ENCODE assay signal across 20 cellular contexts in genomic region chr6:43297644-43298564, GRCh38. TPM values are rescaled to one million over a fixed set of nuclear protein-coding genes. Genes with fewer than 3 reads are reported as not detected.
A peak's percentile ranks its signal among the peaks of the same experiment; 100 is the strongest.
DNase-seq lines count a peak whose midpoint lies in the region; ATAC-seq and TF ChIP-seq lines count a peak whose summit lies in the region.
"Had no signal": no experiment of that assay in that cellular context is flagged by ENCODE, and none has a peak within 500 bp of the region (broad histone marks: within the 10 kb centered on the region; RNA-seq: fewer than 3 reads in every experiment).

TSS of gene SLC22A7 (plus strand) at chr6:43298260. CDS start at chr6:43298359, 99 bp downstream.

- H3K36me3 ChIP-seq in NT2/D1 (ENCODE audit: insufficient read depth, insufficient read length, low read length): no peaks in the 10 kb centered on the region
- no peaks in the 10 kb centered on the region for H3K36me3 ChIP-seq in heart left ventricle
- H3K36me3 ChIP-seq in upper lobe of left lung: no peaks in the 10 kb centered on the region
- H3K36me3 ChIP-seq: esophagus squamous epithelium had no signal

- H3K27ac ChIP-seq in heart left ventricle: peak within 1 kb of the TSS in 8 of 12 donors; percentile 12 to 67 (median 54)
- H3K27ac ChIP-seq in upper lobe of left lung: no peak within 1 kb of the TSS
- H3K27ac ChIP-seq: esophagus squamous epithelium, skin epidermis had no signal

- H3K4me3 ChIP-seq in NT2/D1 (ENCODE audit: insufficient read length, low read depth) (no peak within 1 kb of the TSS), heart left ventricle (no peak within 1 kb of the TSS), upper lobe of left lung (no peak within 1 kb of the TSS)
- H3K4me3 ChIP-seq: esophagus squamous epithelium, skin epidermis had no signal

- DNase-seq in GM10266 (ENCODE audit: extremely low spot score) (peak; percentile 10), NT2/D1 (ENCODE audit: low read depth, low spot score) (no peak), heart left ventricle (peak in 4 of 5 donors; percentile 65 to 89 (median 73)), midbrain (lab: John Stamatoyannopoulos, UW) (peak; percentile 21), upper lobe of left lung (no peak)
- DNase-seq: activated CD4-positive, alpha-beta T cell treated with anti-CD3 and anti-CD28 coated beads, Interleukin-2, amount 10 ng/mL, durations not matched to agents 7 days and 5 days; activated naive CD4-positive, alpha-beta T cell treated with anti-CD3 and anti-CD28 coated beads, Interleukin-2, amount 50 U/mL, for 16 hours; Caco-2; esophagus squamous epithelium; kidney glomerular epithelial cell; NCI-H1436 treated with DMSO at 0.1 percent for 48 hours; NCI-H2171 treated with DMSO at 0.1 percent for 48 hours; SW 1271 had no signal

- intact Hi-C loops in heart left ventricle (cut with DNase I): no loop called here

- TF ChIP-seq CTCF in GM10266 (IDR thresholded peaks at IDR 0.05; ENCODE audit: control insufficient read depth, insufficient read depth, low read depth, missing control alignments) (no peak), heart left ventricle (IDR thresholded peaks at IDR 0.05) (no peak), upper lobe of left lung (IDR thresholded peaks at IDR 0.05) (no peak)

- H3K9ac ChIP-seq in NT2/D1 (ENCODE audit: insufficient read length, low read depth): peak within 1 kb of the TSS; percentile 32

- H3K9me3 ChIP-seq in NT2/D1 (ENCODE audit: insufficient read depth, low read length): no peaks in the 10 kb centered on the region
- no peaks in the 10 kb centered on the region for H3K9me3 ChIP-seq in heart left ventricle
- no peaks in the 10 kb centered on the region for H3K9me3 ChIP-seq in upper lobe of left lung
- H3K9me3 ChIP-seq: Caco-2, esophagus squamous epithelium had no signal

- TF ChIP-seq POLR2A in heart left ventricle (IDR thresholded peaks at IDR 0.05): no peak
- no peak for TF ChIP-seq POLR2A in upper lobe of left lung (IDR thresholded peaks at IDR 0.05)

- H3K27me3 ChIP-seq in NT2/D1 (ENCODE audit: insufficient read depth, insufficient read length) (no peaks in the 10 kb centered on the region), heart left ventricle (peaks cover 0 to 14% (median 0%) of the 10 kb centered on the region in 9 donors), upper lobe of left lung (no peaks in the 10 kb centered on the region)

- TF ChIP-seq EP300 in upper lobe of left lung (IDR thresholded peaks at IDR 0.05): no peak

- H3K4me1 ChIP-seq in NT2/D1 (ENCODE audit: insufficient read depth, insufficient read length) (peaks cover 17% of the 10 kb centered on the region), heart left ventricle (peaks cover 0 to 15% (median 3%) of the 10 kb centered on the region in 12 donors), upper lobe of left lung (no peaks in the 10 kb centered on the region)
- H3K4me1 ChIP-seq: Caco-2, esophagus squamous epithelium had no signal

- peak; percentile 51 to 89 (median 81) for ATAC-seq in heart left ventricle
- ATAC-seq in upper lobe of left lung (ENCODE audit: low FRiP score in 2 of 2): no peak
- no peak for ATAC-seq in HG03378 (IDR thresholded peaks at IDR 0.05; ENCODE audit: unreplicated experiment)
- no peak for ATAC-seq in HG03354 (IDR thresholded peaks at IDR 0.05; ENCODE audit: poor library complexity, severe bottlenecking, unreplicated experiment)
- no peak for ATAC-seq in GM21381 (IDR thresholded peaks at IDR 0.05; ENCODE audit: unreplicated experiment)

- 25 to 72% (median 67%) methylated on average over 4 to 10 of the region's 10 CpGs for WGBS in heart left ventricle, 4 donors
- WGBS in upper lobe of left lung, 2 donors: 70 to 74% methylated on average over 2 to 9 of the region's 10 CpGs

RNA-seq across cellular contexts. Expression of gene SLC22A7, which starts in this region (rescaled TPM):
- total RNA-seq in heart left ventricle (under 1 TPM in 4 of 9 donors, not detected in 5; 0.12 to 0.32 (median 0.14) TPM), upper lobe of left lung (not detected)
- polyA plus RNA-seq in heart left ventricle: under 1 TPM in 1 of 2 donors, not detected in 1; 0.23 TPM
- total RNA-seq: activated CD4-positive, alpha-beta T cell treated with anti-CD3 and anti-CD28 coated beads, Interleukin-2, amount 10 ng/mL, durations not matched to agents 7 days and 5 days; Caco-2; esophagus squamous epithelium; H4; osteoblast; RPMI7951 had no signal

Comparison
In these comparisons a context has a peak if more than half of its experiments do, and no peak if none do; other contexts are left out.
1. Peak in DNase-seq, ATAC-seq and H3K27ac ChIP-seq in heart left ventricle; RNA of the gene not detected or under 1 TPM.
2. DNase-seq: peak in GM10266 (single experiment) and midbrain (single experiment); none in NT2/D1 (single experiment) and upper lobe of left lung (0 of 2).